22 cellular contexts compared by ENCODE assay signal in the genomic region with DNA sequence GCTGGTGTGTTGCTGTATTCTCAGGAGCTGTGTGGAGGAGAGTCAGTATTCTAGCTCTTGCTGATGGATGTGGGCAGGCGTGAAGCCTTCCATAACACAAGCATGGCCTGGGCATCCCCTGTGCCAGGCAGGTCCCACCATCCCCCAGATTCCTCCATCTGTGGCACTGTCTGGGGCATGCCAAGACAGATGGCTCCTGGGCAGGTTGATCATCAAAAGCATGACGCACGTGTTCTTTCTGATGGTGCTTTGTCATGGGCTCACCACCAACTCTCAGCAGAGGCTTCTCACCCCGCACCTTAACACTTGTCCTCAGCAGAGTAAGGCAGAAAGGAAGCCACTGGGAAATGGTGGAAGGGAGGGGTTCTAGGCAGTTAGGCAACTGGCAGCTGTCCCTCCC.
"Had no signal": no experiment of that assay in that cellular context is flagged by ENCODE, and none has a peak within 500 bp of the region (broad histone marks: within the 10 kb centered on the region; RNA-seq: fewer than 3 reads in every experiment).

No MANE protein-coding gene starts in this region.

- H3K9me3 ChIP-seq: esophagus muscularis mucosa, gastroesophageal sphincter, left ventricle myocardium inferior, lower lobe of right lung, neutrophil, ovary, right atrium auricular region, tibial artery, upper lobe of left lung, uterus had no signal

- H3K4me1 ChIP-seq: gastroesophageal sphincter, lower lobe of right lung, tibial artery, upper lobe of left lung, uterus had no signal

- H3K9me3 Mint-ChIP-seq: effector memory CD8-positive, alpha-beta T cell; immature natural killer cell; naive thymus-derived CD4-positive, alpha-beta T cell; nephron progenitor cell had no signal

- H3K36me3 Mint-ChIP-seq: naive thymus-derived CD4-positive, alpha-beta T cell had no signal

- H3K27me3 ChIP-seq: esophagus muscularis mucosa, gastroesophageal sphincter, neutrophil, ovary, right atrium auricular region, tibial artery, upper lobe of left lung, uterus had no signal

- H3K36me3 ChIP-seq: left ventricle myocardium inferior, lower lobe of right lung, neutrophil, ovary, right atrium auricular region, upper lobe of left lung, uterus had no signal

- DNase-seq: effector memory CD8-positive, alpha-beta T cell; glutamatergic neuron; immature natural killer cell; kidney; left cardiac atrium; left ventricle myocardium inferior; lower lobe of right lung; mesendoderm; naive thymus-derived CD4-positive, alpha-beta T cell; nephron progenitor cell; ovary; small intestine; stimulated activated CD4-positive, alpha-beta T cell treated with anti-CD3 and anti-CD28 coated beads, Interleukin-4, amount 100 ng/mL, for 24 hours; stimulated activated naive CD4-positive, alpha-beta T cell; tibial artery; upper lobe of left lung; uterus had no signal

- H3K4me1 Mint-ChIP-seq: immature natural killer cell; naive thymus-derived CD4-positive, alpha-beta T cell had no signal

- H3K27ac ChIP-seq: epithelial cell of prostate, esophagus muscularis mucosa, gastroesophageal sphincter, left ventricle myocardium inferior, lower lobe of right lung, neutrophil, ovary, right atrium auricular region, tibial artery, upper lobe of left lung, uterus had no signal

- H3K4me3 Mint-ChIP-seq: effector memory CD8-positive, alpha-beta T cell; immature natural killer cell; naive thymus-derived CD4-positive, alpha-beta T cell; nephron progenitor cell had no signal

- H3K27ac Mint-ChIP-seq: effector memory CD8-positive, alpha-beta T cell; immature natural killer cell; naive thymus-derived CD4-positive, alpha-beta T cell had no signal

- H3K4me3 ChIP-seq: esophagus muscularis mucosa, gastroesophageal sphincter, left ventricle myocardium inferior, lower lobe of right lung, ovary, right atrium auricular region, tibial artery, upper lobe of left lung, uterus had no signal
